In genomic region chr4:186809070-186809469, GRCh38 we compare ENCODE assay signal across 15 cellular contexts.
DNase-seq lines count a peak whose midpoint lies in the region; ATAC-seq, FAIRE-seq and TF ChIP-seq lines count a peak whose summit lies in the region.
"Had no signal": no experiment of that assay in that cellular context is flagged by ENCODE, and none has a peak within 500 bp of the region (broad histone marks: within the 10 kb centered on the region; RNA-seq: fewer than 3 reads in every experiment).

No MANE protein-coding gene starts in this region.

- BruUV-seq in HCT116 (replicated peaks; lab: Mats Ljungman, UMichigan) = no TSS peak

- no peak for TF ChIP-seq POLR2A in HCT116 (IDR thresholded peaks at IDR 0.05; ENCODE audit: borderline replicate concordance, extremely low read depth, insufficient read depth, insufficient read length)

- H3K4me1 ChIP-seq in HCT116 (ENCODE audit: control insufficient read depth in 1 of 2, insufficient read depth in 2 of 2, low read length in 2 of 2) = peaks cover 78 to 100% of the 10 kb centered on the region in 2 experiments
- H3K4me1 ChIP-seq in skeletal muscle satellite cell (ENCODE audit: control insufficient read depth, insufficient read depth, low read length) = peaks cover 17% of the 10 kb centered on the region
- peaks cover 9 to 17% of the 10 kb centered on the region in 2 donors for H3K4me1 ChIP-seq in kidney (ENCODE audit: control insufficient read depth in 1 of 2, insufficient read depth in 1 of 2, low read depth in 1 of 2, low read length in 2 of 2)
- H3K4me1 ChIP-seq: BE2C had no signal

- peak overlapping the region; percentile 82 for H3K4me2 ChIP-seq in HCT116 (ENCODE audit: low read length)
- H3K4me2 ChIP-seq in skeletal muscle satellite cell (ENCODE audit: low read length) = peak overlapping the region; percentile 58

- TF ChIP-seq CTCF in HCT116 (IDR thresholded peaks at IDR 0.05 in 2 of 3, conservative IDR thresholded peaks at IDR 0.05 in 1 of 3; ENCODE audit: borderline replicate concordance in 1 of 3, insufficient read depth in 1 of 3, low read depth in 2 of 3, low read length in 2 of 3) (no peak), kidney (IDR thresholded peaks at IDR 0.05; ENCODE audit: borderline replicate concordance, extremely low read depth, insufficient read depth) (no peak), GM13976 (IDR thresholded peaks at IDR 0.05; ENCODE audit: borderline replicate concordance, control extremely low read depth, extremely low read depth, insufficient read depth, missing control alignments) (no peak)

- no peaks in the 10 kb centered on the region for H3K9me2 ChIP-seq in HCT116 (ENCODE audit: insufficient read depth)

- H3K9me3 ChIP-seq in HCT116 (ENCODE audit: control insufficient read depth in 1 of 2, insufficient read depth in 1 of 2, low read depth in 1 of 2, low read length in 2 of 2) (no peaks in the 10 kb centered on the region), skeletal muscle satellite cell (replicated peaks; ENCODE audit: low read length) (no peaks in the 10 kb centered on the region), kidney (ENCODE audit: control insufficient read depth in 1 of 2, low read length in 2 of 2) (no peaks in the 10 kb centered on the region)
- H3K9me3 ChIP-seq: BE2C had no signal

- no peaks in the 10 kb centered on the region for H3K27me3 ChIP-seq in HCT116 (ENCODE audit: insufficient read depth, low read length)
- H3K27me3 ChIP-seq in skeletal muscle satellite cell (ENCODE audit: control insufficient read depth, insufficient read depth, low read length) = no peaks in the 10 kb centered on the region
- H3K27me3 ChIP-seq: BE2C had no signal

- peak; percentile 26; the same call in 1 of the 2 replicates for ATAC-seq in HCT116
- ATAC-seq in GM21381 (IDR thresholded peaks at IDR 0.05; ENCODE audit: unreplicated experiment) = no peak

- POLR2A ChIA-PET in HCT116 (lab: Charles Lee) = interaction anchor here (0.7 to 2.1 kb wide), 7 partner anchors 10 to 124 kb away, joined by 3 to 8 read pairs (median 4); no protein-coding TSS in a partner anchor

- H4K20me1 ChIP-seq in HCT116 (ENCODE audit: insufficient read depth) = no peaks in the 10 kb centered on the region

- peak overlapping the region; percentile 20 to 48; a peak in 2 of 4 replicates for H3K4me3 ChIP-seq in HCT116 (replicated peaks in 1 of 2; ENCODE audit: low read depth in 1 of 2, low read length in 2 of 2)
- no peak overlapping the region for H3K4me3 ChIP-seq in skeletal muscle satellite cell (ENCODE audit: low read length)
- H3K4me3 ChIP-seq in kidney (ENCODE audit: low read length in 2 of 2) = no peak overlapping the region

- no peaks in the 10 kb centered on the region for H3K79me2 ChIP-seq in HCT116 (ENCODE audit: insufficient read depth, low read length)

- no peak for TF ChIP-seq RAD21 in HCT116 (IDR thresholded peaks at IDR 0.05; ENCODE audit: low read depth)

- RAD21 ChIA-PET in HCT116 (lab: Charles Lee; ENCODE audit: low non-redundant PET in 1 of 2, low total read pairs in 2 of 2, uncharacterized antibody in 2 of 2, unreplicated experiment in 2 of 2) = no interaction called here

- H3K9ac ChIP-seq in HCT116 (ENCODE audit: low read length) (peak overlapping the region; percentile 62), skeletal muscle satellite cell (ENCODE audit: low read depth, low read length) (no peak overlapping the region), kidney (ENCODE audit: low read length in 2 of 2) (no peak overlapping the region)

- FAIRE-seq in kidney (lab: Jason Lieb, UNC) = no peak
- FAIRE-seq: G401.6, GM12891, H54 had no signal

- CTCF ChIA-PET in HCT116 (lab: Charles Lee) = no interaction called here

- H3K36me3 ChIP-seq in HCT116 (ENCODE audit: control insufficient read depth in 1 of 2, insufficient read depth in 2 of 2, low read length in 2 of 2) = no peaks in the 10 kb centered on the region
- no peaks in the 10 kb centered on the region for H3K36me3 ChIP-seq in skeletal muscle satellite cell (ENCODE audit: insufficient read depth, low read length)
- no peaks in the 10 kb centered on the region for H3K36me3 ChIP-seq in kidney (ENCODE audit: control insufficient read depth in 1 of 2, insufficient read depth in 2 of 2, low read length in 2 of 2)
- H3K36me3 ChIP-seq: BE2C had no signal

- peak overlapping the region; percentile 76; the same call in 1 of the 2 replicates for H3K27ac ChIP-seq in HCT116 (ENCODE audit: low read depth, low read length)
- peak overlapping the region; percentile 17 for H3K27ac ChIP-seq in epithelial cell of prostate
- H3K27ac ChIP-seq in kidney (ENCODE audit: low read depth in 2 of 2, low read length in 2 of 2) = no peak overlapping the region
- H3K27ac ChIP-seq: C4-2B had no signal

- intact Hi-C loops in HCT116 (cut with micrococcal nuclease) (loop anchor here (5.0 kb wide), 1 partner anchor 82 kb away; no protein-coding TSS in a partner anchor), kidney (cut with DNase I) (no loop called here)

- no peak overlapping the region for H2AFZ ChIP-seq in HCT116 (ENCODE audit: low read depth, low read length, poor library complexity, severe bottlenecking)

- in situ Hi-C loops in GM13976 (cut with MboI; ENCODE audit: low sequenced_read_pairs, unreplicated experiment) = no loop called here

- DNase-seq in HCT116 (ENCODE audit: low read depth, low spot score) (no peak), NCI-H69 (lab: John Stamatoyannopoulos, UW) (peak; percentile 19), epithelial cell of prostate (ENCODE audit: low read depth, low spot score) (no peak), kidney (no peak), GM13976 (ENCODE audit: low spot score) (no peak)
- DNase-seq: BE2C; CD4-positive, alpha-beta memory T cell; DMS153; DMS79 treated with DMSO at 0.1 percent for 48 hours had no signal

TF ChIP-seq in HCT116, 20 proteins besides CTCF, POLR2A, EP300 and RAD21:
- no peak for TF ChIP-seq ELF1 (IDR thresholded peaks at IDR 0.05; ENCODE audit: borderline replicate concordance, low read depth)
- no peak; the same call in 1 of the 2 replicates for TF ChIP-seq POLR2AphosphoS5 (IDR thresholded peaks at IDR 0.05; ENCODE audit: low read depth, low read length)
- no peak for TF ChIP-seq SP1 (IDR thresholded peaks at IDR 0.05; ENCODE audit: low read depth)
- TF ChIP-seq CBX3 (IDR thresholded peaks at IDR 0.05; ENCODE audit: low read depth) = no peak
- TF ChIP-seq ZFX (IDR thresholded peaks at IDR 0.05) = no peak
- no peak for TF ChIP-seq SIN3A (IDR thresholded peaks at IDR 0.05; ENCODE audit: low read depth)
- no peak for TF ChIP-seq TCF7L2 (IDR thresholded peaks at IDR 0.05; ENCODE audit: borderline replicate concordance, extremely low read depth, insufficient read depth, insufficient read length)
- TF ChIP-seq FOSL1 (IDR thresholded peaks at IDR 0.05; ENCODE audit: low read depth) = no peak
- TF ChIP-seq EZH2 (IDR thresholded peaks at IDR 0.05) = no peak
- TF ChIP-seq CEBPB (IDR thresholded peaks at IDR 0.05; ENCODE audit: low read depth) = no peak
- TF ChIP-seq, protein P1, sequence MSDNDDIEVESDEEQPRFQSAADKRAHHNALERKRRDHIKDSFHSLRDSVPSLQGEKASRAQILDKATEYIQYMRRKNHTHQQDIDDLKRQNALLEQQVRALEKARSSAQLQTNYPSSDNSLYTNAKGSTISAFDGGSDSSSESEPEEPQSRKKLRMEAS (IDR thresholded peaks at IDR 0.05) = no peak
- no peak for TF ChIP-seq SRF (IDR thresholded peaks at IDR 0.05; ENCODE audit: low read depth)

Comparison
In these comparisons a context has a peak if more than half of its experiments do, and no peak if none do; other contexts are left out.
1. H3K27ac ChIP-seq: peak in HCT116 (single experiment) and epithelial cell of prostate (single experiment); none in kidney (0 of 2).
2. H3K4me3 ChIP-seq: peak in HCT116 (2 of 2); none in skeletal muscle satellite cell (single experiment) and kidney (0 of 2).